Comparison of ENCODE assay signal across 8 cellular contexts in genomic region chr3:100260685-100261480, GRCh38. TPM values are rescaled to one million over a fixed set of nuclear protein-coding genes. Genes with fewer than 3 reads are reported as not detected.
DNase-seq lines count a peak whose midpoint lies in the region; ATAC-seq and TF ChIP-seq lines count a peak whose summit lies in the region.

Gene TBC1D23 (plus strand): TSS chr3:100260992. CDS start chr3:100261019, 27 bp downstream.

- intact Hi-C loops in left lung (cut with DNase I): no loop called here

- ATAC-seq in GM19438 (IDR thresholded peaks at IDR 0.05; ENCODE audit: low read depth, unreplicated experiment) (peak; percentile 100), HG03575 (IDR thresholded peaks at IDR 0.05; ENCODE audit: extremely low read depth, insufficient number of reproducible peaks, low FRiP score, unreplicated experiment) (peak; percentile 99), left lung (peak; percentile 99)

- DNase-seq in CD1c-positive myeloid dendritic cell (ENCODE audit: extremely low spot score): peak; percentile 99
- peak; percentile 100 for DNase-seq in NCI-H82 (lab: John Stamatoyannopoulos, UW)
- DNase-seq in activated CD4-positive, alpha-beta T cell treated with anti-CD3 and anti-CD28 coated beads, Interleukin-2, amount 50 U/mL, for 48 hours: peak; percentile 96 to 98
- DNase-seq in dermis blood vessel endothelial cell: peak; percentile 100
- DNase-seq in left lung: peak; percentile 100
- DNase-seq in stimulated activated CD4-positive, alpha-beta T cell treated with anti-CD3 and anti-CD28 coated beads, Interleukin-2, amount 100 ng/mL, for 48 hours: peak; percentile 91 to 92

- H3K4me1 ChIP-seq in left lung: peaks cover 12 to 39% of the 10 kb centered on the region in 2 donors

- no peaks in the 10 kb centered on the region for H3K9me3 ChIP-seq in left lung

- H3K27me3 ChIP-seq in left lung: no peaks in the 10 kb centered on the region

- TF ChIP-seq CTCF in left lung (IDR thresholded peaks at IDR 0.05): no peak

- H3K36me3 ChIP-seq in left lung: no peaks in the 10 kb centered on the region

- peak within 1 kb of the TSS; percentile 92 to 96 for H3K4me3 ChIP-seq in left lung

- H3K27ac ChIP-seq in left lung: peak within 1 kb of the TSS; percentile 96 to 97

RNA-seq across cellular contexts. Expression of gene TBC1D23, which starts in this region (rescaled TPM):
- total RNA-seq in dermis blood vessel endothelial cell: 46.1 and 49.1 TPM in 2 replicates
- total RNA-seq in left lung: 10 to 100 TPM; 44.4 to 46.3 TPM

Comparison
In these comparisons a context has a peak if more than half of its experiments do, and no peak if none do; other contexts are left out.
1. Peak in every context shown above with its lines: DNase-seq, ATAC-seq, H3K4me3 ChIP-seq and H3K27ac ChIP-seq.